ENCODE assay signal across 1 cellular context in genomic region chr13:46796129-46796514, GRCh38.
TF ChIP-seq lines count a peak whose summit lies in the region.

No MANE protein-coding gene starts in this region.

TF ChIP-seq in GM12878, 131 proteins besides CTCF, POLR2A, EP300 and RAD21 (continued from another document):
- TF ChIP-seq ZBTB11 (CRISPR knock-in tag; IDR thresholded peaks at IDR 0.05), result no peak
- no peak for TF ChIP-seq NR2C2 (IDR thresholded peaks at IDR 0.05; ENCODE audit: borderline replicate concordance, control insufficient read depth, insufficient read length, low read depth)
- TF ChIP-seq ATF3 (IDR thresholded peaks at IDR 0.05; ENCODE audit: borderline replicate concordance, extremely low read depth, low read depth, low read length), result no peak
- no peak for TF ChIP-seq SKIL (IDR thresholded peaks at IDR 0.05; ENCODE audit: low read depth, poor library complexity, severe bottlenecking)
- TF ChIP-seq YY1 (IDR thresholded peaks at IDR 0.05; ENCODE audit: low read depth, low read length), result no peak
- TF ChIP-seq ZNF384 (IDR thresholded peaks at IDR 0.05; ENCODE audit: borderline replicate concordance, low read depth, low read length), result no peak
- no peak for TF ChIP-seq FOS (IDR thresholded peaks at IDR 0.05; ENCODE audit: borderline replicate concordance, extremely low read depth, insufficient read length)
- no peak for TF ChIP-seq NFIC (IDR thresholded peaks at IDR 0.05; ENCODE audit: low read depth, low read length)
- TF ChIP-seq EZH2 (IDR thresholded peaks at IDR 0.05; ENCODE audit: borderline replicate concordance, control insufficient read depth, low read depth, low read length), result no peak
- TF ChIP-seq SMARCA5 (IDR thresholded peaks at IDR 0.05), result no peak
- TF ChIP-seq CREB1 (IDR thresholded peaks at IDR 0.05; ENCODE audit: low read depth), result no peak
- TF ChIP-seq ZNF274 (IDR thresholded peaks at IDR 0.05; ENCODE audit: insufficient read depth, insufficient read length), result no peak
- no peak for TF ChIP-seq NR2F1 (conservative IDR thresholded peaks at IDR 0.05)
TF ChIP-seq in GM12878: peak in this region for 0.
